28 cellular contexts compared by ENCODE assay signal in the genomic region with DNA sequence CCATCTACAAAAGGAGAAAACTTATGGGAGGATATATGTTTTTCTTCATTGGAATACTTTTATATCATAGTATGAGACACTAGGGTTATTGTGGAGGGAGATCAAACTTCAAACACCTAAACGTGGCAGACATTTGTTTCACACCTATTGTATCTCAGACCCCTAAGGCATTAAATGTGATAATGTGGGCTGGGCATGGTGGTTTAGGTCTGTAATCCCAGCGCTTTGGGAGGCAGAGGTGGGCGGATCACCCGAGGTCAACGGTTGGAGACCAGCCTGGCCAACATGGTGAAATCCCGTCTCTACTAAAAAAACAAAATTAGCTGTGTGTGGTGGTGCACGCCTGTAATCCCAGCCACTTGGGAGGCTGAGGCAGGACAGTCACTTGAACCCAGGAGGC.
"Had no signal": no experiment of that assay in that cellular context is flagged by ENCODE, and none has a peak within 500 bp of the region (broad histone marks: within the 10 kb centered on the region; RNA-seq: fewer than 3 reads in every experiment).

No MANE protein-coding gene starts in this region.

- H3K9me3 Mint-ChIP-seq: activated CD4-positive, alpha-beta T cell treated with anti-CD3 and anti-CD28 coated beads, Interleukin-2, amount 10 ng/mL, durations not matched to agents 7 days and 5 days; activated naive CD4-positive, alpha-beta T cell treated with anti-CD3 and anti-CD28 coated beads, Interleukin-2, amount 50 U/mL, for 24 hours; activated naive CD8-positive, alpha-beta T cell treated with anti-CD3 and anti-CD28 coated beads, Interleukin-2, amount 10 ng/mL, durations not matched to agents 7 days and 5 days; activated T-cell treated with anti-CD3 and anti-CD28 coated beads, Interleukin-2, amount 50 U/mL, for 24 hours; activated T-helper 2 cell treated with anti-CD3 and anti-CD28 coated beads, Interferon-gamma antibody, Interleukin-2, Interleukin-4, amounts not matched to agents 10 μg/mL and 5 μg/mL and 100 μg/mL, durations not matched to agents 14 hours and 24 hours and 36 hours; WTC11 had no signal

- H3K4me3 ChIP-seq: ascending aorta, MG63 had no signal

- H3K9me3 ChIP-seq: ascending aorta, MG63 had no signal

- H3K36me3 Mint-ChIP-seq: activated naive CD4-positive, alpha-beta T cell treated with anti-CD3 and anti-CD28 coated beads, Interleukin-2, amount 50 U/mL, for 24 hours; WTC11 had no signal

- ATAC-seq: activated CD4-positive, alpha-beta T cell treated with anti-CD3 and anti-CD28 coated beads for 36 hours; activated CD4-positive, CD25-positive, alpha-beta regulatory T cell treated with anti-CD3 and anti-CD28 coated beads, Interleukin-2, amount 50 U/mL, for 24 hours; activated CD8-positive, alpha-beta T cell treated with anti-CD3 and anti-CD28 coated beads, Interleukin-2, amount 10 ng/mL, durations not matched to agents 7 days and 5 days; Panc1; WTC11 had no signal

- H3K4me3 Mint-ChIP-seq: activated CD4-positive, alpha-beta T cell treated with anti-CD3 and anti-CD28 coated beads for 36 hours; activated CD4-positive, alpha-beta T cell treated with anti-CD3 and anti-CD28 coated beads, Interleukin-2, amount 10 ng/mL, durations not matched to agents 7 days and 5 days; activated CD8-positive, alpha-beta T cell treated with anti-CD3 and anti-CD28 coated beads, Interleukin-2, amount 10 ng/mL, durations not matched to agents 7 days and 5 days; activated naive CD4-positive, alpha-beta T cell treated with anti-CD3 and anti-CD28 coated beads, Interleukin-2, amount 50 U/mL, for 24 hours; activated naive CD8-positive, alpha-beta T cell treated with anti-CD3 and anti-CD28 coated beads, Interleukin-2, amount 10 ng/mL, durations not matched to agents 7 days and 5 days; activated T-cell treated with anti-CD3 and anti-CD28 coated beads, Interleukin-2, amount 50 U/mL, for 24 hours; WTC11 had no signal

- H3K27me3 ChIP-seq: ascending aorta had no signal

- H3K27ac Mint-ChIP-seq: activated CD4-positive, alpha-beta T cell treated with anti-CD3 and anti-CD28 coated beads for 36 hours; activated CD4-positive, alpha-beta T cell treated with anti-CD3 and anti-CD28 coated beads, Interleukin-2, amount 10 ng/mL, durations not matched to agents 7 days and 5 days; activated CD8-positive, alpha-beta T cell treated with anti-CD3 and anti-CD28 coated beads, Interleukin-2, amount 10 ng/mL, durations not matched to agents 7 days and 5 days; activated naive CD4-positive, alpha-beta T cell treated with anti-CD3 and anti-CD28 coated beads, Interleukin-2, amount 50 U/mL, for 24 hours; activated naive CD8-positive, alpha-beta T cell treated with anti-CD3 and anti-CD28 coated beads, Interleukin-2, amount 10 ng/mL, durations not matched to agents 7 days and 5 days; activated T-cell treated with anti-CD3 and anti-CD28 coated beads, Interleukin-2, amount 50 U/mL, for 24 hours; activated T-helper 2 cell treated with anti-CD3 and anti-CD28 coated beads, Interferon-gamma antibody, Interleukin-2, Interleukin-4, amounts not matched to agents 10 μg/mL and 5 μg/mL and 100 μg/mL, durations not matched to agents 14 hours and 24 hours and 36 hours; WTC11 had no signal

- H3K36me3 ChIP-seq: ascending aorta, MG63 had no signal

- H3K4me1 ChIP-seq: ascending aorta had no signal

- DNase-seq: activated CD4-positive, alpha-beta T cell treated with anti-CD3 and anti-CD28 coated beads for 36 hours; activated CD4-positive, alpha-beta T cell treated with anti-CD3 and anti-CD28 coated beads, Interleukin-2, amount 10 ng/mL, durations not matched to agents 7 days and 5 days; activated CD4-positive, alpha-beta T cell treated with anti-CD3 and anti-CD28 coated beads, Interleukin-2, amount 50 U/mL, for 48 hours; activated CD8-positive, alpha-beta T cell treated with anti-CD3 and anti-CD28 coated beads, Interleukin-2, amount 10 ng/mL, durations not matched to agents 7 days and 5 days; activated gamma-delta T cell; activated naive CD4-positive, alpha-beta T cell treated with Interleukin-2 at 50 U/mL for 16 hours; activated naive CD8-positive, alpha-beta T cell treated with anti-CD3 and anti-CD28 coated beads, Interleukin-2, amount 10 ng/mL, durations not matched to agents 7 days and 5 days; activated T-cell treated with anti-CD3 and anti-CD28 coated beads, Interleukin-2, amount 50 U/mL, for 24 hours; amygdala; Karpas-422; KBM-7; MG63; NCI-H1048; NCI-H1105 treated with DMSO at 0.1 percent for 48 hours; NCI-H1436 treated with DMSO at 0.1 percent for 48 hours; NCI-H1694 treated with DMSO at 0.1 percent for 48 hours; NCI-H2029; NCI-H345; NCI-H524 treated with DMSO at 0.1 percent for 48 hours; Right ventricle myocardium superior; RPMI8226; T1000 had no signal
